ENCODE assay signal across 8 cellular contexts in the genomic region with DNA sequence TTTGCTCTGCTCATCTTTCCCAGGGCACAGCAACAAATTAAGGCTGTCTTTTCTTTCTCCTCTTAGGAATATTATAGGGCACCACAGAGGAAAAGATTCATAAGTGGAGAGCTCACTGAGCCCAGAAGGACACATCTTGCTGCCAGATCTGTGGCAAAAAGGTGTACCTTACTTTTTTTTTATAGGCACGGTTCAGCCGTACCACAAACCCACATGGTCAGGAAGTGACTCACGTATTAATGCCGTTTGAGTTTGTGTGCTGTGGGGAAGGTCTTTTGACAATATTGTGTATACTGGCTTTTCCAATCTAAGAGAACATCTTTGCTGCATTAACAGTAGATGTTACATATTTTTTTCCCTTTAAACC. TPM values are rescaled to one million over a fixed set of nuclear protein-coding genes. Genes with fewer than 3 reads are reported as not detected.
DNase-seq lines count a peak whose midpoint lies in the region; ATAC-seq and TF ChIP-seq lines count a peak whose summit lies in the region.

No MANE protein-coding gene starts in this region.

- POLR2A ChIA-PET in T-cell (lab: Charles Lee): interaction anchor here (0.5 to 2.0 kb wide), 9 partner anchors 9 to 108 kb away, joined by 3 to 17 read pairs (median 5); a partner anchor contains a TSS

- no peak for TF ChIP-seq CTCF in parathyroid adenoma (IDR thresholded peaks at IDR 0.05)
- TF ChIP-seq CTCF in psoas muscle (IDR thresholded peaks at IDR 0.05): no peak

- H3K36me3 Mint-ChIP-seq in T-cell: peaks cover 4% of the 10 kb centered on the region

- no peaks in the 10 kb centered on the region for H3K27me3 ChIP-seq in parathyroid adenoma (ENCODE audit: control insufficient read depth, insufficient read depth, low read length)
- peaks cover 0 to 1% (median 0%) of the 10 kb centered on the region in 3 donors for H3K27me3 ChIP-seq in psoas muscle (ENCODE audit: insufficient read depth in 3 of 3, low read length in 2 of 3)

- peak; percentile 49 for DNase-seq in DMS79 treated with DMSO at 0.1 percent for 48 hours (lab: John Stamatoyannopoulos, UW)
- DNase-seq in T-cell: peak; percentile 18 to 70 (median 48)
- peak; percentile 86 for DNase-seq in central memory CD4-positive, alpha-beta T cell
- DNase-seq in psoas muscle: no peak
- no peak for DNase-seq in epidermal melanocyte (ENCODE audit: insufficient read length, low spot score)

- peak overlapping the region; percentile 96 to 98 for H3K27ac Mint-ChIP-seq in T-cell

- ATAC-seq in GM19463 (IDR thresholded peaks at IDR 0.05; ENCODE audit: unreplicated experiment) (peak; percentile 40), HG03521 (IDR thresholded peaks at IDR 0.05; ENCODE audit: unreplicated experiment) (peak; percentile 39), T-cell (replicated peaks in 1 of 4) (peak; percentile 69 to 76 (median 72)), psoas muscle (no peak)

- no peak overlapping the region for H3K27ac ChIP-seq in parathyroid adenoma
- H3K27ac ChIP-seq in psoas muscle: no peak overlapping the region

- H3K4me1 Mint-ChIP-seq in T-cell: peaks cover 83 to 93% (median 90%) of the 10 kb centered on the region in 3 donors

- 48 to 54% (median 51%) methylated on average over 4 of the region's 4 CpGs for WGBS in psoas muscle, 3 donors

- CTCF ChIA-PET in T-cell (lab: Charles Lee): interaction anchor here (0.6 to 4.8 kb wide), 28 partner anchors 8 to 273 kb away, joined by 3 to 88 read pairs (median 6); a partner anchor contains a TSS

- no peaks in the 10 kb centered on the region for H3K36me3 ChIP-seq in parathyroid adenoma (ENCODE audit: control insufficient read depth, insufficient read depth, low read length)
- H3K36me3 ChIP-seq in psoas muscle (ENCODE audit: insufficient read depth in 1 of 2, low read depth in 1 of 2): no peaks in the 10 kb centered on the region

- H3K4me1 ChIP-seq in parathyroid adenoma (peaks cover 13% of the 10 kb centered on the region), psoas muscle (no peaks in the 10 kb centered on the region)

- H3K9me3 ChIP-seq in parathyroid adenoma (ENCODE audit: control insufficient read depth, low read length) (no peaks in the 10 kb centered on the region), psoas muscle (no peaks in the 10 kb centered on the region)

- no peaks in the 10 kb centered on the region for H3K27me3 Mint-ChIP-seq in T-cell

- intact Hi-C loops in psoas muscle (cut with DNase I): no loop called here

- H3K79me2 ChIP-seq in parathyroid adenoma: no peaks in the 10 kb centered on the region

- peaks cover 0 to under 1% (median 0%) of the 10 kb centered on the region in 3 donors for H3K9me3 Mint-ChIP-seq in T-cell

- no peak overlapping the region for H3K4me3 ChIP-seq in parathyroid adenoma (ENCODE audit: low read depth, low read length)
- H3K4me3 ChIP-seq in psoas muscle: no peak overlapping the region

- peak overlapping the region; percentile 68 to 81 (median 81) for H3K4me3 Mint-ChIP-seq in T-cell

- no peak overlapping the region for H3K9ac ChIP-seq in parathyroid adenoma

- peak overlapping the region; percentile 58 for H2AFZ ChIP-seq in parathyroid adenoma

- H3K4me2 ChIP-seq in parathyroid adenoma (ENCODE audit: low read length): no peak overlapping the region

RNA-seq across cellular contexts. Expression of a gene that starts 28.4 kb away (rescaled TPM):
- total RNA-seq in T-cell: 10 to 100 TPM; 12.0 to 35.2 (median 30.2) TPM
- 1 to 10 TPM in 2 of 4 donors, under 1 TPM in 2; 0.68 to 1.3 (median 1.00) TPM for total RNA-seq in psoas muscle
- under 1 TPM; 0.39 to 0.55 (median 0.51) TPM for polyA plus RNA-seq in psoas muscle

RNA-seq across cellular contexts. Expression of a gene that starts 29.8 kb away (rescaled TPM):
- total RNA-seq in T-cell: 1 to 10 TPM; 4.5 to 8.6 (median 6.2) TPM
- 1 to 10 TPM; 1.5 to 2.1 (median 1.7) TPM for total RNA-seq in psoas muscle
- 1 to 10 TPM; 2.0 to 3.9 (median 3.0) TPM for polyA plus RNA-seq in psoas muscle

Comparison
In these comparisons a context has a peak if more than half of its experiments do, and no peak if none do; other contexts are left out.
1. DNase-seq: peak in DMS79 treated with DMSO at 0.1 percent for 48 hours (single experiment), T-cell (34 of 34) and central memory CD4-positive, alpha-beta T cell (single experiment); none in psoas muscle (0 of 2) and epidermal melanocyte (single experiment).
2. ATAC-seq: peak in GM19463 (single experiment), HG03521 (single experiment) and T-cell (4 of 4); none in psoas muscle (0 of 4).
3. RNA of a gene that starts 28.4 kb away (total RNA-seq): 12.0 to 35.2 TPM in T-cell; 0.68 to 1.3 TPM in psoas muscle; every median in the first group is over 4 times any median in the second.